ENCODE assay signal across 25 cellular contexts in the genomic region with DNA sequence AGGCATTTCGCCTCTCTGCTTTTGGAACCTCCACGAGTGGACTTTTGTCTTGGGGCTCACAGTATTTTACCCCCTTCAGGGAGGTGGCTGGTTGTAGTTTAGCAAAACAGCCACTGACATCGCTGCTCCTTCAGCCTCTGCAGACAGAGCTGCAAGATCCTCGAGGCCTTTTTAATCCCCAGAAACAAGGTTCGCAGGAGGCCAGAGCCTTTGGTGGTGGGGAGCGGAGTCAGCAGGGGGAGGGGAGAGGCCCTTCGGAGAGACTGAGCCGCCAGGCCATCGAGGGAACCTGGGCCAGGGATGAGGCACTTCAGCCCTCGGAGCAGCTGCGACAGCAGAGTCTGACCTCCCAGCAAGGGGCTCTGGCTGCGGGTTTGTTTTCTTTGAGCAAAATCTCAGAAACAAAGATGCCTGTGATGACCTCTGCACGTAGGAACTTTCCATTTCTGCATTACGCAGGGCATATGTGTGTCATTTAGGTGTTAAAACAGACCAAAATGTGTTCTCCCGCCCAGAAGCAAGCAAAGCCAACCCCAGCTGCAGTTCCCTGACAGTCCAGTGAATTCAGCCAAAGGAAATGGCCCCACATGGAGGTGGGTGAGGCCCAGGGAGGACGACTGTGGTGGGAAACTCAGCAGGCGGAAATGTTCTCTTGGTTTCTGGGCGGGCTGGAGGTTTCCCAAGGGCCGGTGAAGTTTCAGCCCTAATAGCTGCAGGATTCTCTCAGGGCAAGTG.
DNase-seq lines count a peak whose midpoint lies in the region; ATAC-seq, FAIRE-seq and TF ChIP-seq lines count a peak whose summit lies in the region.
"Had no signal": no experiment of that assay in that cellular context is flagged by ENCODE, and none has a peak within 500 bp of the region (broad histone marks: within the 10 kb centered on the region; RNA-seq: fewer than 3 reads in every experiment).

No MANE protein-coding gene starts in this region.

- no peak overlapping the region for H2AFZ ChIP-seq in HepG2 (ENCODE audit: low read length)

- H3K9me3 ChIP-seq in HepG2 (ENCODE audit: low read length) (no peaks in the 10 kb centered on the region), right lobe of liver (no peaks in the 10 kb centered on the region)
- no peaks in the 10 kb centered on the region for H3K9me3 ChIP-seq in CD4-positive, alpha-beta T cell (ENCODE audit: control insufficient read depth, low read length)
- H3K9me3 ChIP-seq: A549, psoas muscle, suprapubic skin, vagina had no signal

- DNase-seq in HepG2 (ENCODE audit: low spot score) (no peak), right lobe of liver (no peak), dermis blood vessel endothelial cell (peak; percentile 11), medulla oblongata (ENCODE audit: extremely low spot score) (peak; percentile 4), type B pancreatic cell (ENCODE audit: extremely low spot score, unreplicated experiment) (no peak), DMS 273 (lab: John Stamatoyannopoulos, UW; ENCODE audit: unreplicated experiment) (no peak), G401 (ENCODE audit: low spot score) (no peak)
- no peak for DNase-seq in CD4-positive, alpha-beta T cell
- DNase-seq: activated CD4-positive, alpha-beta memory T cell treated with anti-CD3 and anti-CD28 coated beads for 36 hours; activated effector memory CD4-positive, alpha-beta T cell treated with anti-CD3 and anti-CD28 coated beads, Interleukin-2, amount 50 U/mL, for 16 hours; activated naive CD8-positive, alpha-beta T cell treated with anti-CD3 and anti-CD28 coated beads, Interleukin-2, amount 50 U/mL, for 24 hours; DMS153; foreskin melanocyte; GOT3; kidney; naive thymus-derived CD8-positive, alpha-beta T cell; NCI-H146; NCI-H2171; stimulated activated CD4-positive, alpha-beta T cell treated with anti-CD3 and anti-CD28 coated beads, Interleukin-15, amount 100 ng/mL, for 24 hours had no signal

- ATAC-seq in HepG2 (no peak), right lobe of liver (no peak)
- no peak for ATAC-seq in CD4-positive, alpha-beta T cell (ENCODE audit: poor library complexity)
- ATAC-seq: A549; activated naive CD8-positive, alpha-beta T cell treated with anti-CD3 and anti-CD28 coated beads, Interleukin-2, amount 50 U/mL, for 24 hours; naive thymus-derived CD8-positive, alpha-beta T cell had no signal

- peak overlapping the region; percentile 41 for H3K4me3 Mint-ChIP-seq in type B pancreatic cell
- no peak overlapping the region for H3K4me3 Mint-ChIP-seq in CD4-positive, alpha-beta T cell
- H3K4me3 Mint-ChIP-seq: activated CD4-positive, alpha-beta memory T cell treated with anti-CD3 and anti-CD28 coated beads for 36 hours; activated naive CD8-positive, alpha-beta T cell treated with anti-CD3 and anti-CD28 coated beads, Interleukin-2, amount 50 U/mL, for 24 hours; memory B cell; naive thymus-derived CD8-positive, alpha-beta T cell had no signal

- POLR2A ChIA-PET in HepG2 (lab: Yijun Ruan, JAX) = interaction anchor here (1.1 kb wide), 1 partner anchor 17 kb away, joined by 3 read pairs; no protein-coding TSS in a partner anchor
- POLR2A ChIA-PET in CD4-positive, alpha-beta T cell (lab: Charles Lee) = no interaction called here

- BruUV-seq in HepG2 (replicated peaks; lab: Mats Ljungman, UMichigan) = no TSS peak

- peak overlapping the region; percentile 43 for H3K4me2 ChIP-seq in HepG2 (ENCODE audit: low read depth, low read length)
- H3K4me2 ChIP-seq: A549 had no signal

- peaks cover 48% of the 10 kb centered on the region for H3K4me1 Mint-ChIP-seq in type B pancreatic cell (ENCODE audit: unreplicated experiment)
- no peaks in the 10 kb centered on the region for H3K4me1 Mint-ChIP-seq in CD4-positive, alpha-beta T cell (ENCODE audit: low read depth)
- H3K4me1 Mint-ChIP-seq: activated naive CD8-positive, alpha-beta T cell treated with anti-CD3 and anti-CD28 coated beads, Interleukin-2, amount 50 U/mL, for 24 hours had no signal

- TF ChIP-seq CTCF in HepG2 (CRISPR knock-in tag; IDR thresholded peaks at IDR 0.05) (no peak), right lobe of liver (IDR thresholded peaks at IDR 0.05) (no peak), type B pancreatic cell (conservative IDR thresholded peaks at IDR 0.05) (peak; percentile 1)
- no peak for TF ChIP-seq CTCF in CD4-positive, alpha-beta T cell (IDR thresholded peaks at IDR 0.05)

- TF ChIP-seq EP300 in HepG2 (IDR thresholded peaks at IDR 0.05; ENCODE audit: low read depth in 2 of 2, low read length in 2 of 2) (no peak), HepG2 (CRISPR knock-in tag; IDR thresholded peaks at IDR 0.05; ENCODE audit: borderline replicate concordance) (no peak)

- no peaks in the 10 kb centered on the region for H3K9me3 Mint-ChIP-seq in type B pancreatic cell
- no peaks in the 10 kb centered on the region for H3K9me3 Mint-ChIP-seq in CD4-positive, alpha-beta T cell
- H3K9me3 Mint-ChIP-seq: activated CD4-positive, alpha-beta memory T cell treated with anti-CD3 and anti-CD28 coated beads for 36 hours; activated naive CD8-positive, alpha-beta T cell treated with anti-CD3 and anti-CD28 coated beads, Interleukin-2, amount 50 U/mL, for 24 hours; memory B cell; naive thymus-derived CD8-positive, alpha-beta T cell had no signal

- H3K27ac Mint-ChIP-seq in type B pancreatic cell = no peak overlapping the region
- H3K27ac Mint-ChIP-seq in CD4-positive, alpha-beta T cell = no peak overlapping the region
- H3K27ac Mint-ChIP-seq: activated CD4-positive, alpha-beta memory T cell treated with anti-CD3 and anti-CD28 coated beads for 36 hours; activated naive CD8-positive, alpha-beta T cell treated with anti-CD3 and anti-CD28 coated beads, Interleukin-2, amount 50 U/mL, for 24 hours; memory B cell had no signal

- no peaks in the 10 kb centered on the region for H3K79me2 ChIP-seq in HepG2 (ENCODE audit: insufficient read depth, low read length)

- TF ChIP-seq POLR2A in HepG2 (IDR thresholded peaks at IDR 0.05; ENCODE audit: insufficient read depth in 1 of 2, low read depth in 2 of 2, low read length in 2 of 2) = no peak
- no peak for TF ChIP-seq POLR2A in right lobe of liver (IDR thresholded peaks at IDR 0.05)

- CTCF ChIA-PET in HepG2 (lab: Yijun Ruan, JAX; ENCODE audit: low intra/inter-chr PET ratio, low total read pairs) = no interaction called here
- CTCF ChIA-PET in CD4-positive, alpha-beta T cell (lab: Charles Lee) = no interaction called here

- 45% methylated on average over 19 of the region's 19 CpGs for WGBS in HepG2 (ENCODE audit: low lambda C conversion rate)
- WGBS in right lobe of liver (ENCODE audit: insufficient coverage, low coverage, low lambda C conversion rate, missing lambda C conversion rate) = 87% methylated on average over 3 of the region's 19 CpGs

- intact Hi-C loops in HepG2 (cut with micrococcal nuclease; ENCODE audit: unreplicated experiment) (no loop called here), right lobe of liver (cut with DNase I) (no loop called here)
- intact Hi-C loops in CD4-positive, alpha-beta T cell (cut with DNase I, micrococcal nuclease) = no loop called here

- H3K36me3 ChIP-seq in HepG2 (replicated peaks in 1 of 2; ENCODE audit: control insufficient read depth in 1 of 2, insufficient read depth in 2 of 2, low read length in 2 of 2) (no peaks in the 10 kb centered on the region), right lobe of liver (no peaks in the 10 kb centered on the region)
- H3K36me3 ChIP-seq: cardiac muscle cell, suprapubic skin, vagina had no signal

- no peak for TF ChIP-seq RAD21 in HepG2 (CRISPR knock-in tag; IDR thresholded peaks at IDR 0.05)

- no peak overlapping the region for H3K9ac ChIP-seq in HepG2 (ENCODE audit: insufficient read depth, low read depth, low read length)

- H3K36me3 Mint-ChIP-seq in type B pancreatic cell = no peaks in the 10 kb centered on the region
- no peaks in the 10 kb centered on the region for H3K36me3 Mint-ChIP-seq in CD4-positive, alpha-beta T cell (ENCODE audit: low read depth)
- H3K36me3 Mint-ChIP-seq: activated CD4-positive, alpha-beta memory T cell treated with anti-CD3 and anti-CD28 coated beads for 36 hours; memory B cell; naive thymus-derived CD8-positive, alpha-beta T cell had no signal

- no peaks in the 10 kb centered on the region for H4K20me1 ChIP-seq in HepG2 (ENCODE audit: insufficient read depth, low read length)

- H3K27ac ChIP-seq in HepG2 (ENCODE audit: extremely low read length, insufficient read depth, low read length) (no peak overlapping the region), right lobe of liver (no peak overlapping the region)
- H3K27ac ChIP-seq in CD4-positive, alpha-beta T cell (ENCODE audit: low read depth, low read length) = no peak overlapping the region
- H3K27ac ChIP-seq: A549, cardiac muscle cell, psoas muscle, suprapubic skin, vagina had no signal

- in situ Hi-C loops in HepG2 (cut with HindIII; ENCODE audit: extremely low pct_ligation_motif_present, low pct_unique_long_range_greater_than_20kb) (no loop called here), G401 (cut with HindIII; ENCODE audit: low sequenced_read_pairs) (no loop called here)

- H3K4me1 ChIP-seq in HepG2 (ENCODE audit: insufficient read depth, low read length) (peaks cover 36% of the 10 kb centered on the region), right lobe of liver (no peaks in the 10 kb centered on the region)
- H3K4me1 ChIP-seq: psoas muscle, suprapubic skin had no signal

- H3K4me3 ChIP-seq in HepG2 (replicated peaks in 1 of 3; ENCODE audit: insufficient read depth in 1 of 3, low read depth in 2 of 3, low read length in 3 of 3) (peak overlapping the region in 1 of 3 experiments; percentile 11; a peak in 1 of 6 replicates), right lobe of liver (no peak overlapping the region)
- H3K4me3 ChIP-seq: A549, cardiac muscle cell, psoas muscle, suprapubic skin, vagina had no signal

- peaks cover 3 to 55% of the 10 kb centered on the region in 2 experiments; a peak in 4 of 5 replicates for H3K27me3 ChIP-seq in HepG2 (ENCODE audit: control insufficient read depth in 1 of 2, insufficient read depth in 2 of 2, low read length in 2 of 2)
- H3K27me3 ChIP-seq in right lobe of liver = no peaks in the 10 kb centered on the region
- no peaks in the 10 kb centered on the region for H3K27me3 ChIP-seq in CD4-positive, alpha-beta T cell (ENCODE audit: control insufficient read depth, insufficient read depth, low read length)
- H3K27me3 ChIP-seq: cardiac muscle cell, suprapubic skin, vagina had no signal

- FAIRE-seq in HepG2 (lab: Jason Lieb, UNC) = no peak
- FAIRE-seq: A549, kidney had no signal

- peaks cover 32% of the 10 kb centered on the region for H3K27me3 Mint-ChIP-seq in type B pancreatic cell
- peaks cover 10% of the 10 kb centered on the region for H3K27me3 Mint-ChIP-seq in CD4-positive, alpha-beta T cell

TF ChIP-seq in HepG2, 621 proteins besides CTCF, POLR2A, EP300 and RAD21 (continues in another document):
- peak; percentile 28; the same call in 1 of the 2 replicates for TF ChIP-seq MTERF4 (CRISPR knock-in tag; IDR thresholded peaks at IDR 0.05)

Comparison
In these comparisons a context has a peak if more than half of its experiments do, and no peak if none do; other contexts are left out.
1. DNase-seq: peak in dermis blood vessel endothelial cell (single experiment) and medulla oblongata (single experiment); none in HepG2 (single experiment), right lobe of liver (0 of 3), type B pancreatic cell (single experiment), DMS 273 (single experiment), CD4-positive, alpha-beta T cell (0 of 10) and G401 (single experiment).